14 cellular contexts compared by ENCODE assay signal in genomic region chr7:141697211-141697871, GRCh38. TPM values are rescaled to one million over a fixed set of nuclear protein-coding genes. Genes with fewer than 3 reads are reported as not detected.
DNase-seq lines count a peak whose midpoint lies in the region; ATAC-seq lines count a peak whose summit lies in the region.
"Had no signal": no experiment of that assay in that cellular context is flagged by ENCODE, and none has a peak within 500 bp of the region (broad histone marks: within the 10 kb centered on the region; RNA-seq: fewer than 3 reads in every experiment).

No MANE protein-coding gene starts in this region.

- ATAC-seq in GM21423 (IDR thresholded peaks at IDR 0.05; ENCODE audit: unreplicated experiment) (no peak), HG03439 (IDR thresholded peaks at IDR 0.05; ENCODE audit: unreplicated experiment) (no peak)

- DNase-seq in NCI-H2107 treated with DMSO at 0.1 percent for 48 hours (lab: John Stamatoyannopoulos, UW; ENCODE audit: unreplicated experiment) = peak; percentile 45
- DNase-seq in NCI-H2107 (lab: John Stamatoyannopoulos, UW) = no peak
- peak; percentile 66 to 79 for DNase-seq in NCI-H526 (lab: John Stamatoyannopoulos, UW)
- peak; percentile 73 to 93 for DNase-seq in dermis microvascular lymphatic vessel endothelial cell (ENCODE audit: low read depth in 2 of 2)
- DNase-seq in putamen (ENCODE audit: low spot score) = peak; percentile 83
- no peak for DNase-seq in SHP77 treated with DMSO at 0.1 percent for 48 hours (lab: John Stamatoyannopoulos, UW)
- DNase-seq: activated CD4-positive, alpha-beta memory T cell treated with anti-CD3 and anti-CD28 coated beads for 36 hours; activated naive CD8-positive, alpha-beta T cell treated with anti-CD3 and anti-CD28 coated beads, Interleukin-2, amount 10 ng/mL, durations not matched to agents 7 days and 5 days; NCI-H2029; stimulated activated CD4-positive, alpha-beta T cell treated with anti-CD3 and anti-CD28 coated beads, Interleukin-4, amount 100 ng/mL, for 4 hours had no signal

RNA-seq across cellular contexts. Expression of gene DENND11, which starts 4.6 kb away (rescaled TPM):
- 78.3 and 116 TPM in 2 replicates for total RNA-seq in dermis microvascular lymphatic vessel endothelial cell

RNA-seq across cellular contexts. Expression of gene WEE2, which starts 10.8 kb away (rescaled TPM):
- under 0.01 and 0.13 TPM in 2 replicates for total RNA-seq in dermis microvascular lymphatic vessel endothelial cell
- total RNA-seq: activated CD4-positive, alpha-beta memory T cell treated with anti-CD3 and anti-CD28 coated beads for 36 hours; activated naive CD8-positive, alpha-beta T cell treated with anti-CD3 and anti-CD28 coated beads, Interleukin-2, amount 10 ng/mL, durations not matched to agents 7 days and 5 days; SK-MEL-5; suprapubic skin had no signal

RNA-seq across cellular contexts. Expression of gene SSBP1, which starts 40.8 kb away (rescaled TPM):
- 84.1 and 132 TPM in 2 replicates for total RNA-seq in dermis microvascular lymphatic vessel endothelial cell

Comparison
In these comparisons a context has a peak if more than half of its experiments do, and no peak if none do; other contexts are left out.
1. DNase-seq: peak in NCI-H2107 treated with DMSO at 0.1 percent for 48 hours (single experiment), NCI-H526 (2 of 2), dermis microvascular lymphatic vessel endothelial cell (2 of 2) and putamen (single experiment); none in NCI-H2107 (single experiment) and SHP77 treated with DMSO at 0.1 percent for 48 hours (single experiment).